21 cellular contexts compared by ENCODE assay signal in genomic region chr10:111295788-111296187, GRCh38.
DNase-seq lines count a peak whose midpoint lies in the region; ATAC-seq, FAIRE-seq and TF ChIP-seq lines count a peak whose summit lies in the region.
"Had no signal": no experiment of that assay in that cellular context is flagged by ENCODE, and none has a peak within 500 bp of the region (broad histone marks: within the 10 kb centered on the region; RNA-seq: fewer than 3 reads in every experiment).

No MANE protein-coding gene starts in this region.

- H2AFZ ChIP-seq in GM23338 (no peak overlapping the region), mammary epithelial cell (ENCODE audit: low read depth, low read length) (no peak overlapping the region)

- dilution Hi-C loops in mammary epithelial cell (cut with HindIII; ENCODE audit: low sequenced_read_pairs) = no loop called here

- H4K20me1 ChIP-seq in GM23338 (replicated peaks; ENCODE audit: insufficient read depth) (no peaks in the 10 kb centered on the region), mammary epithelial cell (ENCODE audit: insufficient read depth, low read length) (no peaks in the 10 kb centered on the region)
- H4K20me1 ChIP-seq: BLaER1 treated with 17β-estradiol and CSF1 and Interleukin-3, amounts not matched to agents 10 nM and 100 nM had no signal

- no peak overlapping the region for H3K4me3 Mint-ChIP-seq in GM23338
- H3K4me3 Mint-ChIP-seq: CD8-positive, alpha-beta T cell had no signal

- 0 out of 2 replicates have a peak overlapping the region, but pooled peaks have one; percentile 4 for H3K27ac ChIP-seq in SJCRH30
- no peak overlapping the region for H3K27ac ChIP-seq in GM23338 (ENCODE audit: low read depth)
- H3K27ac ChIP-seq in mammary epithelial cell (ENCODE audit: insufficient read depth, low read depth, low read length) = no peak overlapping the region
- H3K27ac ChIP-seq: 22Rv1; BLaER1 treated with 17β-estradiol and CSF1 and Interleukin-3, amounts not matched to agents 10 nM and 100 nM; KMS-11; RWPE1 had no signal

- intact Hi-C loops in mammary epithelial cell (cut with micrococcal nuclease) = no loop called here

- no peaks in the 10 kb centered on the region for H3K9me3 Mint-ChIP-seq in GM23338
- H3K9me3 Mint-ChIP-seq: CD8-positive, alpha-beta T cell had no signal

- TF ChIP-seq CTCF in GM23338 (conservative IDR thresholded peaks at IDR 0.05; ENCODE audit: low read depth in 2 of 2) (no peak), mammary epithelial cell (conservative IDR thresholded peaks at IDR 0.05 in 1 of 2, IDR thresholded peaks at IDR 0.05 in 1 of 2; ENCODE audit: extremely low read depth in 1 of 2, insufficient read depth in 1 of 2, low read depth in 1 of 2, low read length in 2 of 2) (no peak)

- WGBS in mammary epithelial cell (ENCODE audit: low coverage, missing lambda C conversion rate) = 71% methylated on average over 1 of the region's 1 CpG

- H3K9me2 ChIP-seq in GM23338 (ENCODE audit: insufficient read depth) = 0 out of 2 replicates have a peak, but pooled peaks cover 2% of the 10 kb centered on the region

- H3K9me3 ChIP-seq in SJCRH30 (replicated peaks) (no peaks in the 10 kb centered on the region), mammary epithelial cell (replicated peaks; ENCODE audit: insufficient read depth, low read length) (no peaks in the 10 kb centered on the region)
- H3K9me3 ChIP-seq: BLaER1 treated with 17β-estradiol and CSF1 and Interleukin-3, amounts not matched to agents 10 nM and 100 nM had no signal

- no peak overlapping the region for H3K9ac ChIP-seq in mammary epithelial cell (ENCODE audit: insufficient read depth, low read length)
- H3K9ac ChIP-seq: BLaER1 treated with 17β-estradiol and CSF1 and Interleukin-3, amounts not matched to agents 10 nM and 100 nM; KMS-11 had no signal

- no peaks in the 10 kb centered on the region for H3F3A ChIP-seq in GM23338 (replicated peaks; ENCODE audit: low read depth)

- peaks cover 5% of the 10 kb centered on the region for H3K27me3 Mint-ChIP-seq in GM23338 (ENCODE audit: insufficient read depth, low read depth, poor library complexity)

- no peak for FAIRE-seq in urothelium cell line (lab: Jason Lieb, UNC)

- BruUV-seq in mammary epithelial cell (replicated peaks; lab: Mats Ljungman, UMichigan) = no TSS peak

- CTCF ChIA-PET in mammary epithelial cell (lab: Charles Lee; ENCODE audit: low non-redundant PET) = interaction anchor here (0.7 kb wide), 1 partner anchor 845 kb away, joined by 3 read pairs; no protein-coding TSS in a partner anchor

- in situ Hi-C loops in mammary epithelial cell (cut with MboI; ENCODE audit: low sequenced_read_pairs in 2 of 2) = no loop called here

- H3K27me3 ChIP-seq in SJCRH30 (no peaks in the 10 kb centered on the region), GM23338 (ENCODE audit: insufficient read depth) (no peaks in the 10 kb centered on the region), mammary epithelial cell (ENCODE audit: insufficient read depth, low read length) (no peaks in the 10 kb centered on the region)
- H3K27me3 ChIP-seq: BLaER1 treated with 17β-estradiol and CSF1 and Interleukin-3, amounts not matched to agents 10 nM and 100 nM had no signal

- H3K4me3 ChIP-seq in SJCRH30 = no peak overlapping the region
- no peak overlapping the region for H3K4me3 ChIP-seq in GM23338
- no peak overlapping the region for H3K4me3 ChIP-seq in mammary epithelial cell (replicated peaks in 1 of 3; ENCODE audit: insufficient read depth in 1 of 3, low read depth in 2 of 3, low read length in 3 of 3)
- H3K4me3 ChIP-seq: BLaER1 treated with 17β-estradiol and CSF1 and Interleukin-3, amounts not matched to agents 10 nM and 100 nM had no signal

- H3K36me3 Mint-ChIP-seq in GM23338 (ENCODE audit: low read depth) = no peaks in the 10 kb centered on the region
- H3K36me3 Mint-ChIP-seq: CD8-positive, alpha-beta T cell had no signal

- H3K4me1 ChIP-seq in SJCRH30 (peaks cover 9% of the 10 kb centered on the region), GM23338 (ENCODE audit: insufficient read depth) (no peaks in the 10 kb centered on the region), mammary epithelial cell (ENCODE audit: insufficient read depth, low read length) (no peaks in the 10 kb centered on the region)

- DNase-seq in DMS53 (lab: John Stamatoyannopoulos, UW) = peak; percentile 11
- no peak for DNase-seq in DMS53 treated with DMSO at 0.1 percent for 48 hours (lab: John Stamatoyannopoulos, UW; ENCODE audit: unreplicated experiment)
- DNase-seq in SJCRH30 = peak; percentile 11 to 51
- DNase-seq in islet precursor cell = peak; percentile 72
- peak; percentile 31 for DNase-seq in urothelium cell line (ENCODE audit: low spot score)
- no peak for DNase-seq in GM23338 (ENCODE audit: low spot score)
- no peak for DNase-seq in mammary epithelial cell
- DNase-seq: Calu3; CD8-positive, alpha-beta T cell; GOT3; NCI-H1436; NCI-H1930; NCI-H226; NCI-H524; SIG-M5 had no signal

- ATAC-seq in GM21367 (IDR thresholded peaks at IDR 0.05; ENCODE audit: unreplicated experiment) (no peak), GM23338 (no peak)
- ATAC-seq: CD8-positive, alpha-beta T cell; HCT116 had no signal

- peaks cover 5% of the 10 kb centered on the region; the same call in 2 of the 3 replicates for H3K4me1 Mint-ChIP-seq in GM23338

- H3K79me2 ChIP-seq in GM23338 (replicated peaks; ENCODE audit: insufficient read depth) = no peaks in the 10 kb centered on the region
- H3K79me2 ChIP-seq in mammary epithelial cell (ENCODE audit: insufficient read depth, low read length) = no peaks in the 10 kb centered on the region

- H3K36me3 ChIP-seq in SJCRH30 = no peaks in the 10 kb centered on the region
- H3K36me3 ChIP-seq in GM23338 (ENCODE audit: insufficient read depth) = no peaks in the 10 kb centered on the region
- H3K36me3 ChIP-seq in mammary epithelial cell (ENCODE audit: insufficient read depth, low read length) = no peaks in the 10 kb centered on the region
- H3K36me3 ChIP-seq: BLaER1 treated with 17β-estradiol and CSF1 and Interleukin-3, amounts not matched to agents 10 nM and 100 nM had no signal

- no peak overlapping the region for H3K27ac Mint-ChIP-seq in GM23338
- H3K27ac Mint-ChIP-seq: CD8-positive, alpha-beta T cell had no signal

- no peak overlapping the region for H3K4me2 ChIP-seq in GM23338
- H3K4me2 ChIP-seq in mammary epithelial cell (ENCODE audit: insufficient read depth, low read depth, low read length) = no peak overlapping the region
- H3K4me2 ChIP-seq: BLaER1 treated with 17β-estradiol and CSF1 and Interleukin-3, amounts not matched to agents 10 nM and 100 nM; KMS-11 had no signal

TF ChIP-seq in GM23338, 12 proteins besides CTCF, POLR2A, EP300 and RAD21:
- no peak for TF ChIP-seq ZNF331 (CRISPR knock-in tag; IDR thresholded peaks at IDR 0.05; ENCODE audit: low read depth)
TF ChIP-seq in GM23338: peak in this region for 0.

Comparison
In these comparisons a context has a peak if more than half of its experiments do, and no peak if none do; other contexts are left out.
1. DNase-seq: peak in DMS53 (single experiment), SJCRH30 (2 of 2), islet precursor cell (single experiment) and urothelium cell line (single experiment); none in DMS53 treated with DMSO at 0.1 percent for 48 hours (single experiment), GM23338 (single experiment) and mammary epithelial cell (single experiment).